ENCODE assay signal across 16 cellular contexts in the genomic region with DNA sequence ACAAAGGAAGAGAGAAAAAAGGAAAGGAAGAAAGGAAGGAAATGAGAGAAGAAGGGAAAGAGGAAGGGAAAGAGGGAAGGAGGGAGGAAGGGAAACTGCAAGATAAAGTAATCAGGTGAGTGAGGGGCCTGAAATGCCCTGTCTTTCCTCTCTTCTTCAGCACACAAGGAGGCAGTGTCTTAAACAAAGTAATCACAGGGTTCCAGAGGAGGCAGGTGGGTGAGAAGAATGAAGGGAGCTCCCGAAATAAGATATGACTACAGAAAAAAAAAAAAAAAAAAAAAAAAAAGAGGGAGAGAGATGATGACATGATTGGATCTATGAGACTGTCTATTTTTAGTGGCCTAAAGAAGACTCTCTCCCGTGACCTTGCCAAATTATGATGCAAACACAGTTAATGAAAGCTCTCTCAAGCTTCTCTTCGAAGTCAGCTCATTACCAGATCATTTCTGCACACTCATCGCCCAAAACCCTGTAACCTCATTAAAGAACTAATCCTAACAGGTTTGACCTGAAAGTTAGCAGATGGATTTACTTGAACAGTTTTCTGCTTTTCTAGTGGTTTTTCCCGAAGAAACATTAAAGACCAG. TPM values are rescaled to one million over a fixed set of nuclear protein-coding genes. Genes with fewer than 3 reads are reported as not detected.
DNase-seq lines count a peak whose midpoint lies in the region; TF ChIP-seq lines count a peak whose summit lies in the region.
"Had no signal": no experiment of that assay in that cellular context is flagged by ENCODE, and none has a peak within 500 bp of the region (broad histone marks: within the 10 kb centered on the region; RNA-seq: fewer than 3 reads in every experiment).

No MANE protein-coding gene starts in this region.

- H3K4me1 Mint-ChIP-seq in chondrocyte (ENCODE audit: low read depth): peaks cover 80% of the 10 kb centered on the region
- H3K4me1 Mint-ChIP-seq in mesothelial cell of epicardium: peaks cover 27% of the 10 kb centered on the region

- H3K4me3 ChIP-seq in AG04449 (ENCODE audit: low read depth, low read length): no peak overlapping the region
- H3K4me3 ChIP-seq: BLaER1, heart left ventricle, left ventricle myocardium inferior, PC-9 had no signal

- H3K27ac Mint-ChIP-seq in chondrocyte (ENCODE audit: unreplicated experiment) (peak overlapping the region; percentile 97), mesothelial cell of epicardium (peak overlapping the region; percentile 44)
- H3K27ac Mint-ChIP-seq: activated CD8-positive, alpha-beta T cell treated with anti-CD3 and anti-CD28 coated beads, Interleukin-2, amount 10 ng/mL, durations not matched to agents 7 days and 5 days had no signal

- DNase-seq in AG04449 (ENCODE audit: low read depth, low spot score) (peak; percentile 65), M059J (ENCODE audit: low read depth) (peak; percentile 49), chondrocyte (ENCODE audit: low spot score) (no peak), mesothelial cell of epicardium (ENCODE audit: low spot score in 2 of 2, unreplicated experiment in 2 of 2) (no peak), GDM1 (lab: John Stamatoyannopoulos, UW) (no peak), erythroblast (lab: John Stamatoyannopoulos, UW) (no peak), NCI-H2196 treated with DMSO at 0.1 percent for 48 hours (lab: John Stamatoyannopoulos, UW; ENCODE audit: unreplicated experiment) (no peak), cerebellar nuclear complex (lab: John Stamatoyannopoulos, UW) (no peak)
- DNase-seq: activated CD8-positive, alpha-beta T cell treated with anti-CD3 and anti-CD28 coated beads, Interleukin-2, amount 10 ng/mL, durations not matched to agents 7 days and 5 days; activated naive CD4-positive, alpha-beta T cell treated with Interleukin-2 at 50 U/mL for 16 hours; dermis blood vessel endothelial cell; heart left ventricle; left ventricle myocardium inferior; NCI-H2081; PC-9 had no signal

- peaks cover 13% of the 10 kb centered on the region for H3K36me3 Mint-ChIP-seq in chondrocyte (ENCODE audit: low read depth)
- H3K36me3 Mint-ChIP-seq in mesothelial cell of epicardium: no peaks in the 10 kb centered on the region

- no peak for TF ChIP-seq POLR2A in erythroblast (IDR thresholded peaks at IDR 0.05; ENCODE audit: low read length)

- TF ChIP-seq CTCF in AG04449 (IDR thresholded peaks at IDR 0.05; ENCODE audit: insufficient read depth, low read length, missing control alignments) (no peak), chondrocyte (IDR thresholded peaks at IDR 0.05) (no peak), mesothelial cell of epicardium (IDR thresholded peaks at IDR 0.05; ENCODE audit: unreplicated experiment) (no peak)

- POLR2A ChIA-PET in AG04449 (lab: Yijun Ruan, JAX): interaction anchor here (0.8 kb wide), 1 partner anchor 9 kb away, joined by 3 read pairs; no protein-coding TSS in a partner anchor

- H3K4me3 Mint-ChIP-seq in chondrocyte (ENCODE audit: unreplicated experiment) (no peak overlapping the region), mesothelial cell of epicardium (no peak overlapping the region)
- H3K4me3 Mint-ChIP-seq: activated CD8-positive, alpha-beta T cell treated with anti-CD3 and anti-CD28 coated beads, Interleukin-2, amount 10 ng/mL, durations not matched to agents 7 days and 5 days had no signal

- CTCF ChIA-PET in AG04449 (lab: Yijun Ruan, JAX): no interaction called here

- H3K9me3 Mint-ChIP-seq in chondrocyte (ENCODE audit: low read depth) (no peaks in the 10 kb centered on the region), mesothelial cell of epicardium (no peaks in the 10 kb centered on the region)

- no peaks in the 10 kb centered on the region for H3K27me3 Mint-ChIP-seq in chondrocyte (ENCODE audit: low read depth)
- peaks cover 2% of the 10 kb centered on the region for H3K27me3 Mint-ChIP-seq in mesothelial cell of epicardium (ENCODE audit: low read depth)

RNA-seq across cellular contexts. Expression of a gene that starts 53.6 kb away (rescaled TPM):
- 90.8 and 139 TPM in 2 replicates for total RNA-seq in M059J (2014; rRNA removed; shearing (Covaris generic))
- total RNA-seq in chondrocyte: 936 to 1,062 TPM (median 970 TPM) in 3 replicates
- total RNA-seq in mesothelial cell of epicardium: 333 to 376 TPM (median 359 TPM) in 3 replicates
- total RNA-seq: activated CD8-positive, alpha-beta T cell treated with anti-CD3 and anti-CD28 coated beads, Interleukin-2, amount 10 ng/mL, durations not matched to agents 7 days and 5 days; PC-9 had no signal

Comparison
In these comparisons a context has a peak if more than half of its experiments do, and no peak if none do; other contexts are left out.
1. DNase-seq: peak in AG04449 (single experiment) and M059J (single experiment); none in chondrocyte (single experiment), mesothelial cell of epicardium (0 of 2), GDM1 (single experiment), erythroblast (0 of 2), NCI-H2196 treated with DMSO at 0.1 percent for 48 hours (single experiment) and cerebellar nuclear complex (0 of 2).